ENCODE assay signal across 8 cellular contexts in genomic region chr11:126307706-126308105, GRCh38. TPM values are rescaled to one million over a fixed set of nuclear protein-coding genes. Genes with fewer than 3 reads are reported as not detected.
A peak's percentile ranks its signal among the peaks of the same experiment; 100 is the strongest.
DNase-seq lines count a peak whose midpoint lies in the region; ATAC-seq and TF ChIP-seq lines count a peak whose summit lies in the region.

No MANE protein-coding gene starts in this region.

- no peaks in the 10 kb centered on the region for H3K27me3 ChIP-seq in psoas muscle (ENCODE audit: insufficient read depth in 3 of 3, low read length in 2 of 3)
- peaks cover 0 to 2% of the 10 kb centered on the region in 2 donors for H3K27me3 ChIP-seq in aorta (ENCODE audit: control insufficient read depth in 1 of 2, insufficient read depth in 2 of 2, low read length in 1 of 2)

- H3K4me3 ChIP-seq in psoas muscle, result peak overlapping the region; percentile 25
- no peak overlapping the region for H3K4me3 ChIP-seq in aorta (ENCODE audit: low read length in 2 of 2)

- peaks cover 0 to 27% of the 10 kb centered on the region in 2 donors for H3K36me3 ChIP-seq in psoas muscle (ENCODE audit: insufficient read depth in 1 of 2, low read depth in 1 of 2)
- no peaks in the 10 kb centered on the region for H3K36me3 ChIP-seq in aorta (ENCODE audit: control insufficient read depth in 1 of 2, insufficient read depth in 2 of 2, low read length in 1 of 2)

- H3K27ac ChIP-seq in psoas muscle, result peak overlapping the region; percentile 83
- H3K27ac ChIP-seq in aorta (ENCODE audit: low read depth in 1 of 2, low read length in 2 of 2), result no peak overlapping the region

- DNase-seq in activated effector memory CD4-positive, alpha-beta T cell treated with anti-CD3 and anti-CD28 coated beads, Interleukin-2, amount 50 U/mL, for 16 hours, result peak; percentile 55
- no peak for DNase-seq in activated effector memory CD4-positive, alpha-beta T cell treated with Interleukin-2 at 50 U/mL for 16 hours
- DNase-seq in NCI-H2227 treated with DMSO at 0.1 percent for 48 hours (lab: John Stamatoyannopoulos, UW) (peak; percentile 14), dermis blood vessel endothelial cell (peak; percentile 71), psoas muscle (no peak), aorta (no peak)
- no peak for DNase-seq in effector CD8-positive, alpha-beta T cell (lab: John Stamatoyannopoulos, UW)

- 34 to 49% (median 42%) methylated on average over 5 of the region's 5 CpGs for WGBS in psoas muscle, 3 donors
- 21 to 29% methylated on average over 5 of the region's 5 CpGs for WGBS in aorta, 2 donors

- no peak for TF ChIP-seq CTCF in psoas muscle (IDR thresholded peaks at IDR 0.05)

- no peak for ATAC-seq in psoas muscle
- no peak for ATAC-seq in aorta (ENCODE audit: low FRiP score)
- ATAC-seq in HG03439 (IDR thresholded peaks at IDR 0.05; ENCODE audit: unreplicated experiment), result no peak

- H3K4me1 ChIP-seq in psoas muscle (peaks cover 38% of the 10 kb centered on the region), aorta (ENCODE audit: control insufficient read depth in 1 of 2, insufficient read depth in 2 of 2, low read length in 2 of 2) (no peaks in the 10 kb centered on the region)

- no peaks in the 10 kb centered on the region for H3K9me3 ChIP-seq in psoas muscle
- H3K9me3 ChIP-seq in aorta (ENCODE audit: control insufficient read depth, low read length), result no peaks in the 10 kb centered on the region

- intact Hi-C loops in psoas muscle (cut with DNase I), result loop anchor here in 1 of 2 donors (2.0 kb wide), 1 partner anchor 173 kb away; no protein-coding TSS in a partner anchor
- intact Hi-C loops in aorta (cut with DNase I), result loop anchor here in 1 of 2 donors (5.0 kb wide), 1 partner anchor 50 kb away; the partner anchor contains the start of gene ST3GAL4

RNA-seq across cellular contexts. Expression of gene DCPS, which starts 3.8 kb away (rescaled TPM):
- total RNA-seq in dermis blood vessel endothelial cell (6.6 and 11.4 TPM in 2 replicates), psoas muscle (10 to 100 TPM; 11.8 to 16.7 (median 14.2) TPM), aorta (1 to 10 TPM; 9.0 to 9.9 TPM)
- polyA plus RNA-seq in psoas muscle (10 to 100 TPM; 12.1 to 20.5 (median 15.5) TPM), aorta (1 to 10 TPM; 7.9 to 9.6 TPM)

RNA-seq across cellular contexts. Expression of gene TIRAP, which starts 24.8 kb away (rescaled TPM):
- 5.1 and 6.8 TPM in 2 replicates for total RNA-seq in dermis blood vessel endothelial cell
- 1 to 10 TPM; 5.8 to 9.6 (median 6.5) TPM for total RNA-seq in psoas muscle
- 1 to 10 TPM; 3.3 to 7.9 (median 4.1) TPM for polyA plus RNA-seq in psoas muscle
- total RNA-seq in aorta, result 10 to 100 TPM in 1 of 2 donors, 1 to 10 TPM in 1; 9.5 to 17.3 TPM
- 10 to 100 TPM in 1 of 2 donors, 1 to 10 TPM in 1; 4.9 to 10.7 TPM for polyA plus RNA-seq in aorta

RNA-seq across cellular contexts. Expression of gene FOXRED1, which starts 38.8 kb away (rescaled TPM):
- 11.2 and 17.5 TPM in 2 replicates for total RNA-seq in dermis blood vessel endothelial cell
- total RNA-seq in psoas muscle, result 10 to 100 TPM; 12.3 to 27.7 (median 21.7) TPM
- 10 to 100 TPM; 17.9 to 27.1 (median 18.3) TPM for polyA plus RNA-seq in psoas muscle
- 10 to 100 TPM; 19.9 to 25.4 TPM for total RNA-seq in aorta
- 10 to 100 TPM in 1 of 2 donors, 1 to 10 TPM in 1; 9.6 to 26.5 TPM for polyA plus RNA-seq in aorta

RNA-seq across cellular contexts. Expression of gene SRPRA, which starts 39.0 kb away (rescaled TPM):
- total RNA-seq in dermis blood vessel endothelial cell, result 43.9 and 85.5 TPM in 2 replicates
- 100 to 1,000 TPM in 1 of 4 donors, 10 to 100 TPM in 3; 54.4 to 105 (median 71.2) TPM for total RNA-seq in psoas muscle
- polyA plus RNA-seq in psoas muscle, result 10 to 100 TPM; 48.7 to 82.2 (median 76.2) TPM
- total RNA-seq in aorta, result 100 to 1,000 TPM; 103 to 104 TPM
- 10 to 100 TPM; 29.4 to 74.7 TPM for polyA plus RNA-seq in aorta

RNA-seq across cellular contexts. Expression of gene ST3GAL4, which starts 47.8 kb away (rescaled TPM):
- total RNA-seq in dermis blood vessel endothelial cell (15.8 and 16.1 TPM in 2 replicates), psoas muscle (1 to 10 TPM; 4.1 to 9.3 (median 6.3) TPM), aorta (10 to 100 TPM; 26.5 to 36.3 TPM)
- polyA plus RNA-seq in psoas muscle (1 to 10 TPM; 3.5 to 4.7 (median 3.6) TPM), aorta (10 to 100 TPM; 25.4 to 29.9 TPM)

Comparison
In these comparisons a context has a peak if more than half of its experiments do, and no peak if none do; other contexts are left out.
1. DNase-seq: peak in activated effector memory CD4-positive, alpha-beta T cell treated with anti-CD3 and anti-CD28 coated beads, Interleukin-2, amount 50 U/mL, for 16 hours (single experiment), NCI-H2227 treated with DMSO at 0.1 percent for 48 hours (single experiment) and dermis blood vessel endothelial cell (single experiment); none in activated effector memory CD4-positive, alpha-beta T cell treated with Interleukin-2 at 50 U/mL for 16 hours (single experiment), psoas muscle (0 of 2), effector CD8-positive, alpha-beta T cell (single experiment) and aorta (0 of 2).